27 cellular contexts compared by ENCODE assay signal in genomic region chr17:46038414-46038813, GRCh38. TPM values are rescaled to one million over a fixed set of nuclear protein-coding genes. Genes with fewer than 3 reads are reported as not detected.
A peak's percentile ranks its signal among the peaks of the same experiment; 100 is the strongest.
DNase-seq lines count a peak whose midpoint lies in the region; ATAC-seq and TF ChIP-seq lines count a peak whose summit lies in the region.
"Had no signal": no experiment of that assay in that cellular context is flagged by ENCODE, and none has a peak within 500 bp of the region (broad histone marks: within the 10 kb centered on the region; RNA-seq: fewer than 3 reads in every experiment).

No MANE protein-coding gene starts in this region.

- H3K4me3 Mint-ChIP-seq in activated naive CD8-positive, alpha-beta T cell treated with anti-CD3 and anti-CD28 coated beads for 36 hours, result no peak overlapping the region
- no peak overlapping the region for H3K4me3 Mint-ChIP-seq in naive thymus-derived CD8-positive, alpha-beta T cell
- H3K4me3 Mint-ChIP-seq: stimulated activated naive CD8-positive, alpha-beta T cell treated with anti-CD3 and anti-CD28 coated beads, Interleukin-15, amount 100 ng/mL, for 72 hours had no signal

- DNase-seq in left ventricle myocardium inferior (no peak), cardiac septum (ENCODE audit: low spot score) (no peak), HK-2 (ENCODE audit: unreplicated experiment) (no peak), GM10248 (ENCODE audit: extremely low spot score) (no peak)
- no peak for DNase-seq in activated naive CD8-positive, alpha-beta T cell treated with anti-CD3 and anti-CD28 coated beads for 36 hours
- no peak for DNase-seq in naive thymus-derived CD8-positive, alpha-beta T cell
- DNase-seq: activated CD8-positive, alpha-beta memory T cell treated with anti-CD3 and anti-CD28 coated beads, Interleukin-2, amount 50 U/mL, for 48 hours; DMS 273 treated with DMSO at 0.1 percent for 48 hours; foreskin melanocyte; lower lobe of right lung; MG63; NCI-H1417 treated with DMSO at 0.1 percent for 48 hours; NCI-H526 treated with DMSO at 0.1 percent for 48 hours; retina; stimulated activated CD4-positive, alpha-beta T cell treated with anti-CD3 and anti-CD28 coated beads, Interleukin-2, amount 100 ng/mL, for 48 hours; stimulated activated naive CD8-positive, alpha-beta T cell treated with anti-CD3 and anti-CD28 coated beads, Interleukin-15, amount 100 ng/mL, for 72 hours; trophoblast cell; WERI-Rb-1 had no signal

- peaks cover 18% of the 10 kb centered on the region for H3K4me1 Mint-ChIP-seq in activated naive CD8-positive, alpha-beta T cell treated with anti-CD3 and anti-CD28 coated beads for 36 hours
- peaks cover 0 to 12% (median 2%) of the 10 kb centered on the region in 4 donors for H3K4me1 Mint-ChIP-seq in naive thymus-derived CD8-positive, alpha-beta T cell

- H3K9me3 ChIP-seq in left ventricle myocardium inferior (replicated peaks), result no peaks in the 10 kb centered on the region
- H3K9me3 ChIP-seq: BLaER1 treated with 17β-estradiol and CSF1 and Interleukin-3, amounts not matched to agents 10 nM and 100 nM; HAP-1; lower lobe of right lung; MG63; SJSA1 had no signal

- peaks cover 34% of the 10 kb centered on the region for H3K36me3 Mint-ChIP-seq in activated naive CD8-positive, alpha-beta T cell treated with anti-CD3 and anti-CD28 coated beads for 36 hours
- peaks cover 14 to 94% (median 21%) of the 10 kb centered on the region in 3 donors for H3K36me3 Mint-ChIP-seq in naive thymus-derived CD8-positive, alpha-beta T cell

- CTCF ChIA-PET in GM10248 (lab: Yijun Ruan, JAX), result interaction anchor here (1.0 to 5.0 kb wide), 9 partner anchors 8 to 207 kb away, joined by 3 to 16 read pairs (median 4); no protein-coding TSS in a partner anchor

- no peaks in the 10 kb centered on the region for H3K27me3 Mint-ChIP-seq in activated naive CD8-positive, alpha-beta T cell treated with anti-CD3 and anti-CD28 coated beads for 36 hours
- no peaks in the 10 kb centered on the region for H3K27me3 Mint-ChIP-seq in naive thymus-derived CD8-positive, alpha-beta T cell
- H3K27me3 Mint-ChIP-seq: stimulated activated naive CD8-positive, alpha-beta T cell treated with anti-CD3 and anti-CD28 coated beads, Interleukin-15, amount 100 ng/mL, for 72 hours had no signal

- H3K27ac ChIP-seq in left ventricle myocardium inferior (replicated peaks), result peak overlapping the region; percentile 46
- H3K27ac ChIP-seq: BLaER1 treated with 17β-estradiol and CSF1 and Interleukin-3, amounts not matched to agents 10 nM and 100 nM; lower lobe of right lung; SJSA1; WERI-Rb-1 had no signal

- peaks cover 70% of the 10 kb centered on the region for H3K36me3 ChIP-seq in left ventricle myocardium inferior

- intact Hi-C loops in left ventricle myocardium inferior (cut with micrococcal nuclease), result no loop called here
- intact Hi-C loops in cardiac septum (cut with DNase I), result no loop called here

- no peak for ATAC-seq in naive thymus-derived CD8-positive, alpha-beta T cell
- ATAC-seq in GM18870 (IDR thresholded peaks at IDR 0.05; ENCODE audit: unreplicated experiment), result no peak
- ATAC-seq in GM19463 (IDR thresholded peaks at IDR 0.05; ENCODE audit: unreplicated experiment), result no peak
- ATAC-seq: stimulated activated naive CD8-positive, alpha-beta T cell treated with anti-CD3 and anti-CD28 coated beads, Interleukin-15, amount 100 ng/mL, for 72 hours had no signal

- H3K27ac Mint-ChIP-seq in activated naive CD8-positive, alpha-beta T cell treated with anti-CD3 and anti-CD28 coated beads for 36 hours, result peak overlapping the region; percentile 36
- peak overlapping the region in 7 of 10 donors; percentile 18 to 89 (median 57) for H3K27ac Mint-ChIP-seq in naive thymus-derived CD8-positive, alpha-beta T cell

- TF ChIP-seq CTCF in left ventricle myocardium inferior (IDR thresholded peaks at IDR 0.05; ENCODE audit: borderline replicate concordance) (no peak), GM10248 (IDR thresholded peaks at IDR 0.05; ENCODE audit: control extremely low read depth, extremely low read depth, low read depth, missing control alignments) (no peak)

- H3K4me1 ChIP-seq in left ventricle myocardium inferior, result peaks cover 32% of the 10 kb centered on the region
- H3K4me1 ChIP-seq: BLaER1 treated with 17β-estradiol and CSF1 and Interleukin-3, amounts not matched to agents 10 nM and 100 nM; HAP-1; SJSA1 had no signal

- POLR2A ChIA-PET in naive thymus-derived CD8-positive, alpha-beta T cell (lab: Charles Lee), result interaction anchor here (0.6 kb wide), 1 partner anchor 1356 kb away, joined by 5 read pairs; no protein-coding TSS in a partner anchor
- POLR2A ChIA-PET in GM10248 (lab: Yijun Ruan, JAX), result no interaction called here

- no peaks in the 10 kb centered on the region for H3K9me3 Mint-ChIP-seq in activated naive CD8-positive, alpha-beta T cell treated with anti-CD3 and anti-CD28 coated beads for 36 hours
- H3K9me3 Mint-ChIP-seq in naive thymus-derived CD8-positive, alpha-beta T cell, result no peaks in the 10 kb centered on the region
- H3K9me3 Mint-ChIP-seq: stimulated activated naive CD8-positive, alpha-beta T cell treated with anti-CD3 and anti-CD28 coated beads, Interleukin-15, amount 100 ng/mL, for 72 hours had no signal

- H3K27me3 ChIP-seq in left ventricle myocardium inferior (ENCODE audit: low read depth), result no peaks in the 10 kb centered on the region
- H3K27me3 ChIP-seq: BLaER1 treated with 17β-estradiol and CSF1 and Interleukin-3, amounts not matched to agents 10 nM and 100 nM; MG63; SJSA1 had no signal

- H3K4me3 ChIP-seq in left ventricle myocardium inferior, result no peak overlapping the region
- H3K4me3 ChIP-seq: BLaER1 treated with 17β-estradiol and CSF1 and Interleukin-3, amounts not matched to agents 10 nM and 100 nM; HAP-1; lower lobe of right lung; MG63; SJSA1 had no signal

RNA-seq across cellular contexts. Expression of gene STH, which starts 39.4 kb away (rescaled TPM):
- not detected for total RNA-seq in left ventricle myocardium inferior
- total RNA-seq in cardiac septum, result not detected
- total RNA-seq in activated naive CD8-positive, alpha-beta T cell treated with anti-CD3 and anti-CD28 coated beads for 36 hours, result not detected
- total RNA-seq in naive thymus-derived CD8-positive, alpha-beta T cell, result not detected
- polyA plus RNA-seq in naive thymus-derived CD8-positive, alpha-beta T cell, result not detected
- total RNA-seq: astrocyte; esophagus mucosa; lower lobe of right lung; SJSA1; T-helper 2 cell treated with Interferon-gamma antibody and Interleukin-4, amounts not matched to agents 100 ng/mL and 5 ng/mL, for 36 hours had no signal
- polyA plus RNA-seq: keratinocyte had no signal
